Comparison of ENCODE assay signal across 1 cellular context in the genomic region with DNA sequence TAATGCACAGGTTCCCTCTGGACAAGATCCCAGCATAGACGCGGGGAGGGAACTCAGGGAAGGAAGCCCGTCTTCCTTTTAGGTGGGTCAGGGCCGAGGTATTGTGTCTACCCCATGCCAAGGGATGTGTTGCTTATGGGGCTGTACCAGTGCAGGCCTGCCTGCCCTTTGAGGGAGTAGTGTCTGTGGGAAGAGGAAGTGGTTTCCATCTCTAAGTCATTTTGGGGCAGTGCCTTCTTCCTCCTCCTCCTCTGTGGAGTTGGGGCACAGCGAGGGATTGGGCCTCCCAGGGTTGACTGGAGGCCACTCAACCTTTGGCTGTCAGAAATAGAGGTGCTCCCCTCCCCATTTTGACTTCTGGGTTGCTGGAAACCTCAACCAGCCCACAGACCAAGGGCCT.
TF ChIP-seq lines count a peak whose summit lies in the region.

No MANE protein-coding gene starts in this region.

TF ChIP-seq in HepG2, 621 proteins besides CTCF, POLR2A, EP300 and RAD21:
- TF ChIP-seq ERF (CRISPR knock-in tag; IDR thresholded peaks at IDR 0.05) (no peak), FOSL2 (CRISPR knock-in tag; IDR thresholded peaks at IDR 0.05) (no peak), NCOA2 (CRISPR knock-in tag; IDR thresholded peaks at IDR 0.05) (no peak), SMAD3 (CRISPR knock-in tag; IDR thresholded peaks at IDR 0.05) (no peak), HNF1A (IDR thresholded peaks at IDR 0.05; ENCODE audit: low read depth) (no peak), HNF1A (CRISPR knock-in tag; IDR thresholded peaks at IDR 0.05; ENCODE audit: borderline replicate concordance) (no peak), GMEB1 (CRISPR knock-in tag; IDR thresholded peaks at IDR 0.05; ENCODE audit: borderline replicate concordance) (no peak), ZFAT (CRISPR knock-in tag; conservative IDR thresholded peaks at IDR 0.05) (no peak), EZH2 (conservative IDR thresholded peaks at IDR 0.05; ENCODE audit: low read depth, low read length) (no peak)
